10 cellular contexts compared by ENCODE assay signal in genomic region chr9:97502984-97503861, GRCh38. TPM values are rescaled to one million over a fixed set of nuclear protein-coding genes. Genes with fewer than 3 reads are reported as not detected.
DNase-seq lines count a peak whose midpoint lies in the region; ATAC-seq and TF ChIP-seq lines count a peak whose summit lies in the region.
"Had no signal": no experiment of that assay in that cellular context is flagged by ENCODE, and none has a peak within 500 bp of the region (broad histone marks: within the 10 kb centered on the region; RNA-seq: fewer than 3 reads in every experiment).

No MANE protein-coding gene starts in this region.

- peak overlapping the region; percentile 76 to 93 for H3K4me3 Mint-ChIP-seq in CD14-positive monocyte
- H3K4me3 Mint-ChIP-seq in dendritic cell treated with granulocyte-macrophage colony-stimulating factor and Interleukin-4, amounts not matched to agents 40 ng/mL and 50 ng/mL, for 4 days, result peak overlapping the region; percentile 50

- in situ Hi-C loops in IMR-90 (cut with MboI; ENCODE audit: low sequenced_read_pairs), result no loop called here

- 0 out of 4 replicates have a peak, but pooled peaks cover 0 to 3% of the 10 kb centered on the region in 2 experiments for H3K79me1 ChIP-seq in IMR-90 (ENCODE audit: low read depth in 1 of 2, low read length in 2 of 2)

- H3K27me3 ChIP-seq in IMR-90 (ENCODE audit: control insufficient read depth, insufficient read depth, low read length) (peaks cover 23% of the 10 kb centered on the region), muscle layer of duodenum (ENCODE audit: low read depth, low read length) (peaks cover 5% of the 10 kb centered on the region)

- no peak overlapping the region for H3K9ac ChIP-seq in IMR-90 (ENCODE audit: low read depth, low read length)
- H3K9ac ChIP-seq: GM23248 had no signal

- no peak for ATAC-seq in IMR-90 (ENCODE audit: low read depth)

- peak overlapping the region; percentile 84 for H3K23ac ChIP-seq in IMR-90 (ENCODE audit: low read depth, low read length)

- intact Hi-C loops in CD14-positive monocyte (cut with micrococcal nuclease) (no loop called here), IMR-90 (cut with micrococcal nuclease) (no loop called here)
- intact Hi-C loops in dendritic cell treated with granulocyte-macrophage colony-stimulating factor and Interleukin-4, amounts not matched to agents 40 ng/mL and 50 ng/mL, for 4 days (cut with micrococcal nuclease), result no loop called here

- TF ChIP-seq RAD21 in IMR-90 (IDR thresholded peaks at IDR 0.05; ENCODE audit: low read length), result no peak

- H3K4me1 Mint-ChIP-seq in CD14-positive monocyte, result peaks cover 22% of the 10 kb centered on the region
- peaks cover 13% of the 10 kb centered on the region for H3K4me1 Mint-ChIP-seq in dendritic cell treated with granulocyte-macrophage colony-stimulating factor and Interleukin-4, amounts not matched to agents 40 ng/mL and 50 ng/mL, for 4 days (ENCODE audit: low read depth)

- H3K14ac ChIP-seq in IMR-90 (replicated peaks; ENCODE audit: low read depth, low read length), result no peak overlapping the region

- H2AK5ac ChIP-seq in IMR-90 (ENCODE audit: low read depth, low read length), result peak overlapping the region; percentile 2; the same call in 1 of the 2 replicates

- H4K91ac ChIP-seq in IMR-90 (ENCODE audit: insufficient read depth, low read depth, low read length), result no peak overlapping the region

- dilution Hi-C loops in IMR-90 (cut with HindIII; ENCODE audit: low sequenced_read_pairs, unreplicated experiment), result no loop called here

- H3K27me3 Mint-ChIP-seq in CD14-positive monocyte (ENCODE audit: low read depth in 3 of 3), result peaks cover 58 to 65% (median 59%) of the 10 kb centered on the region in 3 donors
- H3K27me3 Mint-ChIP-seq in dendritic cell treated with granulocyte-macrophage colony-stimulating factor and Interleukin-4, amounts not matched to agents 40 ng/mL and 50 ng/mL, for 4 days, result peaks cover 56% of the 10 kb centered on the region

- H3K4me1 ChIP-seq in IMR-90 (ENCODE audit: control insufficient read depth, insufficient read depth, low read length), result peaks cover 18% of the 10 kb centered on the region; the same call in 1 of the 2 replicates
- peaks cover 12 to 16% of the 10 kb centered on the region in 2 donors for H3K4me1 ChIP-seq in muscle layer of duodenum (ENCODE audit: control insufficient read depth in 1 of 2, insufficient read depth in 2 of 2, low read length in 2 of 2)

- peak overlapping the region; percentile 32; the same call in 1 of the 2 replicates for H3K4ac ChIP-seq in IMR-90 (ENCODE audit: low read depth, low read length)

- H3K9me1 ChIP-seq in IMR-90 (ENCODE audit: insufficient read depth, low read length), result no peaks in the 10 kb centered on the region

- H3K9me3 Mint-ChIP-seq in CD14-positive monocyte, result peaks cover 0 to 22% (median 14%) of the 10 kb centered on the region in 7 donors
- H3K9me3 Mint-ChIP-seq in dendritic cell treated with granulocyte-macrophage colony-stimulating factor and Interleukin-4, amounts not matched to agents 40 ng/mL and 50 ng/mL, for 4 days, result no peaks in the 10 kb centered on the region

- H3K56ac ChIP-seq in IMR-90 (ENCODE audit: extremely low read depth, insufficient read depth, low read length), result no peak overlapping the region

- no peak overlapping the region for H2BK5ac ChIP-seq in IMR-90 (ENCODE audit: low read depth, low read length, poor library complexity, severe bottlenecking)

- no peaks in the 10 kb centered on the region for H4K20me1 ChIP-seq in IMR-90 (ENCODE audit: insufficient read depth, low read length)

- no peak overlapping the region for H4K5ac ChIP-seq in IMR-90 (ENCODE audit: low read depth, low read length)

- peak overlapping the region; percentile 83; the same call in 1 of the 2 replicates for H3K4me2 ChIP-seq in IMR-90 (ENCODE audit: low read depth, low read length)

- no TSS peak for BruUV-seq in IMR-90 (replicated peaks; lab: Mats Ljungman, UMichigan)

- H2BK120ac ChIP-seq in IMR-90 (ENCODE audit: low read depth, low read length), result no peak overlapping the region

- H3K27ac ChIP-seq in IMR-90 (ENCODE audit: insufficient read depth, low read length), result no peak overlapping the region
- peak overlapping the region; percentile 41 for H3K27ac ChIP-seq in muscle layer of duodenum (ENCODE audit: low read length)
- H3K27ac ChIP-seq: GM23248 had no signal

- H3K27ac Mint-ChIP-seq in CD14-positive monocyte, result peak overlapping the region in 2 of 7 donors; percentile 22 to 68
- no peak overlapping the region for H3K27ac Mint-ChIP-seq in dendritic cell treated with granulocyte-macrophage colony-stimulating factor and Interleukin-4, amounts not matched to agents 40 ng/mL and 50 ng/mL, for 4 days

- peaks cover 4 to 12% of the 10 kb centered on the region in 2 donors for H3K36me3 Mint-ChIP-seq in CD14-positive monocyte
- no peaks in the 10 kb centered on the region for H3K36me3 Mint-ChIP-seq in dendritic cell treated with granulocyte-macrophage colony-stimulating factor and Interleukin-4, amounts not matched to agents 40 ng/mL and 50 ng/mL, for 4 days (ENCODE audit: low read depth)

- H3K18ac ChIP-seq in IMR-90 (ENCODE audit: low read depth, low read length), result no peak overlapping the region; the same call in 1 of the 2 replicates

- TF ChIP-seq CTCF in CD14-positive monocyte (IDR thresholded peaks at IDR 0.05), result no peak
- TF ChIP-seq CTCF in IMR-90 (conservative IDR thresholded peaks at IDR 0.05; ENCODE audit: low read depth, low read length), result no peak

- peak overlapping the region; percentile 57 for H2AK9ac ChIP-seq in IMR-90 (replicated peaks; ENCODE audit: low read depth, low read length, poor library complexity)

- no peak for TF ChIP-seq POLR2A in IMR-90 (IDR thresholded peaks at IDR 0.05; ENCODE audit: low read depth, low read length)

- no peaks in the 10 kb centered on the region for H3K9me3 ChIP-seq in IMR-90 (ENCODE audit: control insufficient read depth, insufficient read depth, low read length)
- H3K9me3 ChIP-seq in muscle layer of duodenum (ENCODE audit: control insufficient read depth in 1 of 2, low read length in 2 of 2), result no peaks in the 10 kb centered on the region

- no peak overlapping the region for H2AFZ ChIP-seq in IMR-90 (replicated peaks; ENCODE audit: low read length, poor library complexity)
- H2AFZ ChIP-seq: GM23248 had no signal

- DNase-seq in CD14-positive monocyte (ENCODE audit: low spot score) (no peak), IMR-90 (no peak), NOMO-1 (lab: John Stamatoyannopoulos, UW; ENCODE audit: unreplicated experiment in 2 of 2) (no peak), NCI-H128 (lab: John Stamatoyannopoulos, UW; ENCODE audit: unreplicated experiment) (no peak), NCI-H2107 treated with DMSO at 0.1 percent for 48 hours (lab: John Stamatoyannopoulos, UW; ENCODE audit: unreplicated experiment) (no peak), NCI-H2029 (lab: John Stamatoyannopoulos, UW) (no peak)
- DNase-seq: GM23248, NCI-H146 had no signal

- H2BK20ac ChIP-seq in IMR-90 (ENCODE audit: low read depth, low read length), result no peak overlapping the region

- CTCF ChIA-PET in IMR-90 (lab: Yijun Ruan, JAX), result interaction anchor here (0.6 to 1.0 kb wide), 4 partner anchors 11 to 800 kb away, joined by 3 to 4 read pairs (median 3); no protein-coding TSS in a partner anchor

- WGBS in IMR-90 (ENCODE audit: extremely low coverage in 2 of 2, insufficient read length in 1 of 2), 2 experiments, result 48% methylated on average over 10 of the region's 17 CpGs; no CpG with 5 or more reads in 1 of the 2 experiments

- H4K8ac ChIP-seq in IMR-90 (ENCODE audit: low read depth in 2 of 2, low read length in 2 of 2), result no peak overlapping the region

- H3K36me3 ChIP-seq in IMR-90 (ENCODE audit: control insufficient read depth, insufficient read depth, low read length), result no peaks in the 10 kb centered on the region
- H3K36me3 ChIP-seq in muscle layer of duodenum (ENCODE audit: control insufficient read depth in 1 of 2, insufficient read depth in 2 of 2, low read length in 2 of 2), result no peaks in the 10 kb centered on the region

- POLR2A ChIA-PET in IMR-90 (lab: Charles Lee; ENCODE audit: unreplicated experiment), result no interaction called here

- H3K4me3 ChIP-seq in IMR-90 (ENCODE audit: insufficient read depth, low read depth, low read length) (peak overlapping the region; percentile 68; the same call in 1 of the 2 replicates), muscle layer of duodenum (ENCODE audit: low read depth in 1 of 2, low read length in 2 of 2) (peak overlapping the region; percentile 70 to 85)
- H3K4me3 ChIP-seq: GM23248 had no signal

- no peak overlapping the region for H2BK15ac ChIP-seq in IMR-90 (ENCODE audit: low read depth, low read length)

TF ChIP-seq in IMR-90, 13 proteins besides CTCF, POLR2A, EP300 and RAD21:
- TF ChIP-seq RFX5 (IDR thresholded peaks at IDR 0.05; ENCODE audit: low read depth, low read length) (no peak), MXI1 (IDR thresholded peaks at IDR 0.05; ENCODE audit: borderline replicate concordance, low read depth, low read length) (no peak), CEBPB (IDR thresholded peaks at IDR 0.05; ENCODE audit: low read depth, low read length) (no peak), RCOR1 (IDR thresholded peaks at IDR 0.05; ENCODE audit: insufficient replicate concordance, low read length) (no peak), FOS (IDR thresholded peaks at IDR 0.05; ENCODE audit: low read depth, low read length) (no peak), NFE2L2 (IDR thresholded peaks at IDR 0.05; ENCODE audit: low read depth, low read length) (no peak), BHLHE40 (IDR thresholded peaks at IDR 0.05; ENCODE audit: low read depth, low read length) (no peak)

RNA-seq across cellular contexts. Expression of gene TMOD1, which starts 1.8 kb away (rescaled TPM):
- under 1 TPM; 0.59 to 0.81 TPM for polyA plus RNA-seq in CD14-positive monocyte
- total RNA-seq in IMR-90 (2012; rRNA removed), result 0.18 and 0.28 TPM in 2 replicates
- 0.19 and 0.38 TPM in 2 replicates for polyA plus RNA-seq in IMR-90 (2012; rRNA removed)
- polyA plus RNA-seq in IMR-90 (2012; cell fraction: cytosol; rRNA removed), result 0.16 and 0.26 TPM in 2 replicates
- 0.10 and 0.66 TPM in 2 replicates for polyA plus RNA-seq in IMR-90 (2012; cell fraction: nucleus; rRNA removed; ENCODE audit: low replicate concordance)
